Comparison of ENCODE assay signal across 15 cellular contexts in the genomic region with DNA sequence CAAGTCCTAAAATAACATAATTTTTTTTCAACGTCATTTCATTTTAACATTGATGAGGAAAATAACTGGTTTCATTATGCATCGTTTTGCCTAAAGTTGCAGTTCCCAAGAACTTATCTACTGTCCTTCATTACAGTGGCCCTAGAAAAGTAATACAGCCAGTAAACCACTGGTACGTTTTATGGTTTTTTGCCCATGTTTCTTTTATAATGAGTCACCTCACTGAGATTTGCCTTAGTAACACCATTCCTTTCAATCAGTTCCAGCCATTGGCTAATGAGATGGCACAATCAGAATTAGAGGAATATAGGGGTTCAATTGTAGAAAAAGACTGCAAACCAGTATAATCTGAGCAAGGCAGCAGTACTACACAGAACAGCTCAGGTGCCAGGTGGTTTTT.
"Had no signal": no experiment of that assay in that cellular context is flagged by ENCODE, and none has a peak within 500 bp of the region (broad histone marks: within the 10 kb centered on the region; RNA-seq: fewer than 3 reads in every experiment).

No MANE protein-coding gene starts in this region.

- H3K4me1 ChIP-seq: breast epithelium, gastrocnemius medialis, heart left ventricle, sigmoid colon, thyroid gland had no signal

- H3K4me1 Mint-ChIP-seq: activated naive CD8-positive, alpha-beta T cell treated with anti-CD3 and anti-CD28 coated beads for 36 hours; nephron progenitor cell; stimulated activated naive B cell treated with anti-CD40 and anti-IgM and Interleukin-4, amounts not matched to agents 10 μg/mL and 1 μg/mL and 100 μg/mL, for 72 hours had no signal

- H3K4me3 Mint-ChIP-seq: activated CD4-positive, alpha-beta memory T cell treated with anti-CD3 and anti-CD28 coated beads for 36 hours; activated naive CD8-positive, alpha-beta T cell treated with anti-CD3 and anti-CD28 coated beads for 36 hours; nephron progenitor cell; stimulated activated naive B cell treated with anti-CD40 and anti-IgM and Interleukin-4, amounts not matched to agents 10 μg/mL and 1 μg/mL and 100 μg/mL, for 72 hours had no signal

- H3K27ac ChIP-seq: breast epithelium, coronary artery, gastrocnemius medialis, heart left ventricle, sigmoid colon, thyroid gland had no signal

- H3K4me3 ChIP-seq: breast epithelium, coronary artery, gastrocnemius medialis, heart left ventricle, sigmoid colon, thyroid gland had no signal

- ATAC-seq: gastrocnemius medialis; heart left ventricle; left ventricle myocardium superior; stimulated activated naive B cell treated with anti-CD40 and anti-IgM and Interleukin-4, amounts not matched to agents 10 μg/mL and 1 μg/mL and 100 μg/mL, for 72 hours had no signal

- H3K27me3 ChIP-seq: breast epithelium, gastrocnemius medialis, heart left ventricle, sigmoid colon, thyroid gland had no signal

- H3K9me3 ChIP-seq: breast epithelium, gastrocnemius medialis, heart left ventricle, sigmoid colon, thyroid gland had no signal

- H3K36me3 Mint-ChIP-seq: activated CD4-positive, alpha-beta memory T cell treated with anti-CD3 and anti-CD28 coated beads for 36 hours; activated naive CD8-positive, alpha-beta T cell treated with anti-CD3 and anti-CD28 coated beads for 36 hours; stimulated activated naive B cell treated with anti-CD40 and anti-IgM and Interleukin-4, amounts not matched to agents 10 μg/mL and 1 μg/mL and 100 μg/mL, for 72 hours had no signal

- H3K9me3 Mint-ChIP-seq: activated naive CD8-positive, alpha-beta T cell treated with anti-CD3 and anti-CD28 coated beads for 36 hours had no signal

- H3K27me3 Mint-ChIP-seq: activated CD4-positive, alpha-beta memory T cell treated with anti-CD3 and anti-CD28 coated beads for 36 hours; activated naive CD8-positive, alpha-beta T cell treated with anti-CD3 and anti-CD28 coated beads for 36 hours; stimulated activated naive B cell treated with anti-CD40 and anti-IgM and Interleukin-4, amounts not matched to agents 10 μg/mL and 1 μg/mL and 100 μg/mL, for 72 hours had no signal

- DNase-seq: activated CD4-positive, alpha-beta memory T cell treated with anti-CD3 and anti-CD28 coated beads for 36 hours; activated naive CD8-positive, alpha-beta T cell treated with anti-CD3 and anti-CD28 coated beads for 36 hours; activated T-cell treated with anti-CD3 and anti-CD28 coated beads for 4 hours; gastrocnemius medialis; heart left ventricle; left ventricle myocardium superior; nephron progenitor cell; nucleus accumbens; posterior cingulate gyrus; sigmoid colon; stimulated activated naive B cell treated with anti-CD40 and anti-IgM and Interleukin-4, amounts not matched to agents 10 μg/mL and 1 μg/mL and 100 μg/mL, for 72 hours; T-helper 2 cell; thyroid gland had no signal

- H3K27ac Mint-ChIP-seq: activated CD4-positive, alpha-beta memory T cell treated with anti-CD3 and anti-CD28 coated beads for 36 hours; activated naive CD8-positive, alpha-beta T cell treated with anti-CD3 and anti-CD28 coated beads for 36 hours; nephron progenitor cell; stimulated activated naive B cell treated with anti-CD40 and anti-IgM and Interleukin-4, amounts not matched to agents 10 μg/mL and 1 μg/mL and 100 μg/mL, for 72 hours had no signal

- H3K36me3 ChIP-seq: breast epithelium, gastrocnemius medialis, heart left ventricle, sigmoid colon, thyroid gland had no signal
